Comparison of ENCODE assay signal across 1 cellular context in genomic region chr12:56258820-56259183, GRCh38.
TF ChIP-seq lines count a peak whose summit lies in the region.

No MANE protein-coding gene starts in this region.

TF ChIP-seq in endothelial cell of umbilical vein, 7 proteins besides CTCF, POLR2A, EP300 and RAD21:
- TF ChIP-seq MAX (IDR thresholded peaks at IDR 0.05; ENCODE audit: insufficient read depth, insufficient read length): no peak
- TF ChIP-seq GATA2 (IDR thresholded peaks at IDR 0.05; ENCODE audit: insufficient read depth, insufficient read length, low read depth, low read length): no peak
- TF ChIP-seq JUN (IDR thresholded peaks at IDR 0.05; ENCODE audit: borderline replicate concordance, insufficient read depth, insufficient read length, low read depth): no peak
- no peak for TF ChIP-seq MYC (IDR thresholded peaks at IDR 0.05; ENCODE audit: low read depth, low read length)
- no peak for TF ChIP-seq EZH2 (IDR thresholded peaks at IDR 0.05; ENCODE audit: borderline replicate concordance, low read depth, low read length, severe bottlenecking)
- no peak for TF ChIP-seq FOS (IDR thresholded peaks at IDR 0.05; ENCODE audit: borderline replicate concordance, insufficient read depth, low read length)
- no peak for TF ChIP-seq POLR2AphosphoS5 (IDR thresholded peaks at IDR 0.05; ENCODE audit: insufficient read depth, low read depth, low read length)
TF ChIP-seq in endothelial cell of umbilical vein: peak in this region for 0.
